In the genomic region with DNA sequence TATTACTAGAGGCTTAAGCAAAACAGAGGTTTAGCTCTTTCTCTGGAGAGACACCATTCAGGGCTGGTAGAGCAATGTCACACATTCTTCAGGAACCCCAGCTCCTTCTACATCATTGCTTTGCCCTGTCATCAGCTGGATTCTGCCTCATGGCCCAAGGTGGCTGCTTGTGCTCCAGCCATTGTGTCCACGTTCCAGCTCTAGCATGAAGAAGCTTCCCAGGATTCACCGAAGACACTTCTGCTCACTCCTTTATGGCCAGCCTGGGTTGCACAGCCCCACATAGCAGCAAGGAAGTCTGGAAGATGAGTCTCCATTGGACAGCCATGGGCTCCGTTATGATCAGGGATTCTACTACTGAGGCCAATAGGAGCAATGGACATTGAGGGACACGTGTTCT, we compare ENCODE assay signal across 24 cellular contexts. TPM values are rescaled to one million over a fixed set of nuclear protein-coding genes. Genes with fewer than 3 reads are reported as not detected.
DNase-seq lines count a peak whose midpoint lies in the region; ATAC-seq and TF ChIP-seq lines count a peak whose summit lies in the region.
"Had no signal": no experiment of that assay in that cellular context is flagged by ENCODE, and none has a peak within 500 bp of the region (broad histone marks: within the 10 kb centered on the region; RNA-seq: fewer than 3 reads in every experiment).

No MANE protein-coding gene starts in this region.

- H3K4me1 Mint-ChIP-seq in activated naive CD4-positive, alpha-beta T cell treated with anti-CD3 and anti-CD28 coated beads, Interleukin-2, amount 10 ng/mL, durations not matched to agents 7 days and 5 days = peaks cover 40% of the 10 kb centered on the region
- H3K4me1 Mint-ChIP-seq in activated T-helper 2 cell treated with anti-CD3 and anti-CD28 coated beads, Interferon-gamma antibody, Interleukin-2, Interleukin-4, amounts not matched to agents 10 μg/mL and 5 μg/mL and 100 μg/mL, durations not matched to agents 14 hours and 24 hours and 36 hours (ENCODE audit: low read depth) = peaks cover 17% of the 10 kb centered on the region
- H3K4me1 Mint-ChIP-seq in GM23338 = no peaks in the 10 kb centered on the region

- H3K9me3 ChIP-seq in HEK293 (ENCODE audit: control insufficient read depth, insufficient read depth, low read depth, low read length) (no peaks in the 10 kb centered on the region), spleen (peaks cover 0 to 6% (median 3%) of the 10 kb centered on the region in 8 donors)
- H3K9me3 ChIP-seq: HAP-1, ovary, upper lobe of right lung had no signal

- intact Hi-C loops in activated T-helper 2 cell treated with anti-CD3 and anti-CD28 coated beads, Interferon-gamma antibody, Interleukin-2, Interleukin-4, amounts not matched to agents 10 μg/mL and 5 μg/mL and 100 μg/mL, durations not matched to agents 14 hours and 24 hours and 36 hours (cut with micrococcal nuclease) = no loop called here
- intact Hi-C loops in spleen (cut with DNase I; ENCODE audit: low total_unique reads) = no loop called here

- no peak for ATAC-seq in activated naive CD4-positive, alpha-beta T cell treated with anti-CD3 and anti-CD28 coated beads, Interleukin-2, amount 50 U/mL, for 72 hours
- ATAC-seq in GM23338 (no peak), GM19397 (IDR thresholded peaks at IDR 0.05; ENCODE audit: unreplicated experiment) (no peak), GM18517 (IDR thresholded peaks at IDR 0.05; ENCODE audit: unreplicated experiment) (no peak)
- ATAC-seq: upper lobe of right lung had no signal

- H3K27ac ChIP-seq in HEK293 (ENCODE audit: extremely low read depth, low read depth, low read length) (no peak overlapping the region), spleen (peak overlapping the region in 6 of 8 donors; percentile 19 to 93 (median 90)), GM23338 (ENCODE audit: low read depth) (no peak overlapping the region)
- H3K27ac ChIP-seq: C4-2B, KMS-11, ovary, right atrium auricular region had no signal

- H3K36me3 Mint-ChIP-seq in activated naive CD4-positive, alpha-beta T cell treated with anti-CD3 and anti-CD28 coated beads, Interleukin-2, amount 10 ng/mL, durations not matched to agents 7 days and 5 days = peaks cover 16% of the 10 kb centered on the region
- H3K36me3 Mint-ChIP-seq in activated naive CD4-positive, alpha-beta T cell treated with anti-CD3 and anti-CD28 coated beads, Interleukin-2, amount 50 U/mL, for 72 hours = peaks cover 0 to 9% of the 10 kb centered on the region in 2 donors
- peaks cover 16% of the 10 kb centered on the region for H3K36me3 Mint-ChIP-seq in activated T-helper 2 cell treated with anti-CD3 and anti-CD28 coated beads, Interferon-gamma antibody, Interleukin-2, Interleukin-4, amounts not matched to agents 10 μg/mL and 5 μg/mL and 100 μg/mL, durations not matched to agents 14 hours and 24 hours and 36 hours (ENCODE audit: low read depth)
- peaks cover 6% of the 10 kb centered on the region for H3K36me3 Mint-ChIP-seq in GM23338 (ENCODE audit: low read depth)

- H3K9me3 Mint-ChIP-seq in activated naive CD4-positive, alpha-beta T cell treated with anti-CD3 and anti-CD28 coated beads, Interleukin-2, amount 10 ng/mL, durations not matched to agents 7 days and 5 days = peaks cover 8% of the 10 kb centered on the region
- H3K9me3 Mint-ChIP-seq in activated naive CD4-positive, alpha-beta T cell treated with anti-CD3 and anti-CD28 coated beads, Interleukin-2, amount 50 U/mL, for 72 hours = peaks cover 0 to 10% of the 10 kb centered on the region in 2 donors
- peaks cover 8% of the 10 kb centered on the region for H3K9me3 Mint-ChIP-seq in activated T-helper 2 cell treated with anti-CD3 and anti-CD28 coated beads, Interferon-gamma antibody, Interleukin-2, Interleukin-4, amounts not matched to agents 10 μg/mL and 5 μg/mL and 100 μg/mL, durations not matched to agents 14 hours and 24 hours and 36 hours
- peaks cover 6% of the 10 kb centered on the region; the same call in 1 of the 3 replicates for H3K9me3 Mint-ChIP-seq in GM23338

- H3K79me2 ChIP-seq in GM23338 (replicated peaks; ENCODE audit: insufficient read depth) = no peaks in the 10 kb centered on the region

- TF ChIP-seq CTCF in HEK293 (tag by site-specific recombination; IDR thresholded peaks at IDR 0.05) = no peak
- TF ChIP-seq CTCF in spleen (IDR thresholded peaks at IDR 0.05 in 8 of 11, conservative IDR thresholded peaks at IDR 0.05 in 3 of 11) = no peak
- no peak for TF ChIP-seq CTCF in GM23338 (conservative IDR thresholded peaks at IDR 0.05; ENCODE audit: low read depth in 2 of 2)

- H4K20me1 ChIP-seq in GM23338 (replicated peaks; ENCODE audit: insufficient read depth) = no peaks in the 10 kb centered on the region

- POLR2A ChIA-PET in HEK293 (lab: Yijun Ruan, JAX) = interaction anchor here (1.3 kb wide), 1 partner anchor 10 kb away, joined by 3 read pairs; no protein-coding TSS in a partner anchor

- H3K9me2 ChIP-seq in GM23338 (ENCODE audit: insufficient read depth) = no peaks in the 10 kb centered on the region

- H3K4me3 ChIP-seq in HEK293 (ENCODE audit: low read depth, low read length) (no peak overlapping the region), spleen (no peak overlapping the region), GM23338 (no peak overlapping the region)
- H3K4me3 ChIP-seq: HAP-1, ovary, right atrium auricular region, upper lobe of right lung had no signal

- CTCF ChIA-PET in activated naive CD4-positive, alpha-beta T cell treated with anti-CD3 and anti-CD28 coated beads, Interleukin-2, amount 10 ng/mL, durations not matched to agents 7 days and 5 days (lab: Charles Lee) = no interaction called here
- CTCF ChIA-PET in HEK293 (lab: Yijun Ruan, JAX) = interaction anchor here (0.8 kb wide), 1 partner anchor 29 kb away, joined by 3 read pairs; no protein-coding TSS in a partner anchor

- peaks cover 7% of the 10 kb centered on the region; the same call in 1 of the 2 replicates for H3F3A ChIP-seq in GM23338 (replicated peaks; ENCODE audit: low read depth)

- H3K36me3 ChIP-seq in HEK293 (ENCODE audit: control insufficient read depth in 2 of 2, insufficient read depth in 1 of 2, low read length in 2 of 2) (peaks cover 0 to 4% of the 10 kb centered on the region in 2 experiments; a peak in 2 of 3 replicates), spleen (peaks cover 0 to 22% (median 9%) of the 10 kb centered on the region in 6 donors), GM23338 (ENCODE audit: insufficient read depth) (no peaks in the 10 kb centered on the region)
- H3K36me3 ChIP-seq: HAP-1, ovary, upper lobe of right lung had no signal

- no peak for TF ChIP-seq POLR2A in spleen (IDR thresholded peaks at IDR 0.05)

- H2AFZ ChIP-seq in GM23338 = no peak overlapping the region

- no peaks in the 10 kb centered on the region for H3K4me1 ChIP-seq in HEK293 (ENCODE audit: control insufficient read depth, insufficient read depth, low read length)
- H3K4me1 ChIP-seq in spleen = peaks cover 16 to 86% (median 52%) of the 10 kb centered on the region in 6 donors
- no peaks in the 10 kb centered on the region for H3K4me1 ChIP-seq in GM23338 (ENCODE audit: insufficient read depth)
- H3K4me1 ChIP-seq: HAP-1 had no signal

- WGBS in spleen, 5 donors = 93 to 100% (median 94%) methylated on average over 3 to 4 of the region's 4 CpGs

- DNase-seq in activated naive CD4-positive, alpha-beta T cell treated with anti-CD3 and anti-CD28 coated beads, Interleukin-2, amount 10 ng/mL, durations not matched to agents 7 days and 5 days = no peak
- no peak for DNase-seq in activated naive CD4-positive, alpha-beta T cell treated with anti-CD3 and anti-CD28 coated beads, Interleukin-2, amount 50 U/mL, for 72 hours (ENCODE audit: low spot score in 2 of 2)
- DNase-seq in activated T-helper 2 cell treated with anti-CD3 and anti-CD28 coated beads, Interferon-gamma antibody, Interleukin-2, Interleukin-4, amounts not matched to agents 10 μg/mL and 5 μg/mL and 100 μg/mL, durations not matched to agents 14 hours and 24 hours and 36 hours (ENCODE audit: low spot score) = no peak
- DNase-seq in spleen (no peak), GM23338 (ENCODE audit: low spot score) (no peak)
- DNase-seq: activated CD4-positive, alpha-beta T cell treated with anti-CD3 and anti-CD28 coated beads for 1 hour; activated gamma-delta T cell; DMS 273 treated with DMSO at 0.1 percent for 48 hours; head of caudate nucleus; mesenchymal stem cell; NCI-H187; NCI-H69; ovary; stimulated activated CD4-positive, alpha-beta T cell treated with anti-CD3 and anti-CD28 coated beads, Interleukin-12 subunit alpha, Interleukin-12 subunit beta, amount 100 ng/mL, for 4 hours; stimulated activated CD4-positive, alpha-beta T cell treated with anti-CD3 and anti-CD28 coated beads, Interleukin-4, amount 100 ng/mL, for 4 hours; SW 1271; upper lobe of right lung had no signal

- H3K27me3 ChIP-seq in spleen (replicated peaks in 1 of 7) (peaks cover 0 to 17% (median 0%) of the 10 kb centered on the region in 7 donors), GM23338 (ENCODE audit: insufficient read depth) (no peaks in the 10 kb centered on the region)
- H3K27me3 ChIP-seq: ovary, right atrium auricular region, upper lobe of right lung had no signal

- peaks cover 46% of the 10 kb centered on the region for H3K27me3 Mint-ChIP-seq in activated naive CD4-positive, alpha-beta T cell treated with anti-CD3 and anti-CD28 coated beads, Interleukin-2, amount 10 ng/mL, durations not matched to agents 7 days and 5 days
- H3K27me3 Mint-ChIP-seq in activated T-helper 2 cell treated with anti-CD3 and anti-CD28 coated beads, Interferon-gamma antibody, Interleukin-2, Interleukin-4, amounts not matched to agents 10 μg/mL and 5 μg/mL and 100 μg/mL, durations not matched to agents 14 hours and 24 hours and 36 hours (ENCODE audit: low read depth) = no peaks in the 10 kb centered on the region
- H3K27me3 Mint-ChIP-seq in GM23338 (ENCODE audit: insufficient read depth, low read depth, poor library complexity) = peaks cover 22% of the 10 kb centered on the region

- H3K4me2 ChIP-seq in GM23338 = no peak overlapping the region

- H3K27ac Mint-ChIP-seq in activated naive CD4-positive, alpha-beta T cell treated with anti-CD3 and anti-CD28 coated beads, Interleukin-2, amount 10 ng/mL, durations not matched to agents 7 days and 5 days = peak overlapping the region; percentile 55
- peak overlapping the region in 1 of 2 donors; percentile 82 for H3K27ac Mint-ChIP-seq in activated naive CD4-positive, alpha-beta T cell treated with anti-CD3 and anti-CD28 coated beads, Interleukin-2, amount 50 U/mL, for 72 hours
- peak overlapping the region; percentile 38 for H3K27ac Mint-ChIP-seq in activated T-helper 2 cell treated with anti-CD3 and anti-CD28 coated beads, Interferon-gamma antibody, Interleukin-2, Interleukin-4, amounts not matched to agents 10 μg/mL and 5 μg/mL and 100 μg/mL, durations not matched to agents 14 hours and 24 hours and 36 hours
- no peak overlapping the region for H3K27ac Mint-ChIP-seq in GM23338

- no peak overlapping the region for H3K4me3 Mint-ChIP-seq in activated naive CD4-positive, alpha-beta T cell treated with anti-CD3 and anti-CD28 coated beads, Interleukin-2, amount 10 ng/mL, durations not matched to agents 7 days and 5 days
- H3K4me3 Mint-ChIP-seq in activated T-helper 2 cell treated with anti-CD3 and anti-CD28 coated beads, Interferon-gamma antibody, Interleukin-2, Interleukin-4, amounts not matched to agents 10 μg/mL and 5 μg/mL and 100 μg/mL, durations not matched to agents 14 hours and 24 hours and 36 hours (ENCODE audit: low read depth) = no peak overlapping the region
- H3K4me3 Mint-ChIP-seq in GM23338 = no peak overlapping the region

RNA-seq across cellular contexts. Expression of a gene that starts 13.2 kb away (rescaled TPM):
- total RNA-seq in activated naive CD4-positive, alpha-beta T cell treated with anti-CD3 and anti-CD28 coated beads, Interleukin-2, amount 50 U/mL, for 72 hours = 10 to 100 TPM; 50.3 to 70.6 TPM
- total RNA-seq in activated T-helper 2 cell treated with anti-CD3 and anti-CD28 coated beads, Interferon-gamma antibody, Interleukin-2, Interleukin-4, amounts not matched to agents 10 μg/mL and 5 μg/mL and 100 μg/mL, durations not matched to agents 14 hours and 24 hours and 36 hours = 81.4 and 85.7 TPM in 2 replicates
- 100 to 1,000 TPM in 2 of 7 donors, 10 to 100 TPM in 5; 70.6 to 111 (median 83.7) TPM for total RNA-seq in spleen
- polyA plus RNA-seq in spleen = 100 to 1,000 TPM in 2 of 3 donors, 10 to 100 TPM in 1; 94.8 to 118 (median 109) TPM
- 55.4 and 63.5 TPM in 2 replicates for total RNA-seq in GM23338 (2014; rRNA removed; shearing (Covaris generic))
- polyA plus RNA-seq in GM23338 (2016; fragmentation: Nextera tagmentation; extraction: Ambion mirVana) = 56.9 and 62.2 TPM in 2 replicates

RNA-seq across cellular contexts. Expression of a gene that starts 30.8 kb away (rescaled TPM):
- total RNA-seq in activated naive CD4-positive, alpha-beta T cell treated with anti-CD3 and anti-CD28 coated beads, Interleukin-2, amount 50 U/mL, for 72 hours = 10 to 100 TPM; 39.2 to 64.7 TPM
- total RNA-seq in activated T-helper 2 cell treated with anti-CD3 and anti-CD28 coated beads, Interferon-gamma antibody, Interleukin-2, Interleukin-4, amounts not matched to agents 10 μg/mL and 5 μg/mL and 100 μg/mL, durations not matched to agents 14 hours and 24 hours and 36 hours = 77.0 and 84.3 TPM in 2 replicates
- 100 to 1,000 TPM in 4 of 7 donors, 10 to 100 TPM in 3; 89.4 to 146 (median 116) TPM for total RNA-seq in spleen
- polyA plus RNA-seq in spleen = 10 to 100 TPM; 52.4 to 86.4 (median 83.1) TPM
- total RNA-seq in GM23338 (2014; rRNA removed; shearing (Covaris generic)) = 52.0 and 63.4 TPM in 2 replicates
- 16.1 and 18.2 TPM in 2 replicates for polyA plus RNA-seq in GM23338 (2016; fragmentation: Nextera tagmentation; extraction: Ambion mirVana)

RNA-seq across cellular contexts. Expression of a gene that starts 54.3 kb away (rescaled TPM):
- total RNA-seq in activated naive CD4-positive, alpha-beta T cell treated with anti-CD3 and anti-CD28 coated beads, Interleukin-2, amount 50 U/mL, for 72 hours = 1 to 10 TPM; 5.8 to 6.3 TPM
- 3.1 and 3.5 TPM in 2 replicates for total RNA-seq in activated T-helper 2 cell treated with anti-CD3 and anti-CD28 coated beads, Interferon-gamma antibody, Interleukin-2, Interleukin-4, amounts not matched to agents 10 μg/mL and 5 μg/mL and 100 μg/mL, durations not matched to agents 14 hours and 24 hours and 36 hours
- total RNA-seq in spleen = 10 to 100 TPM; 11.3 to 23.3 (median 18.6) TPM
- polyA plus RNA-seq in spleen = 10 to 100 TPM in 1 of 3 donors, 1 to 10 TPM in 2; 4.8 to 14.7 (median 9.3) TPM
- total RNA-seq in GM23338 (2014; rRNA removed; shearing (Covaris generic)) = 9.3 and 11.6 TPM in 2 replicates
- 2.1 and 3.5 TPM in 2 replicates for polyA plus RNA-seq in GM23338 (2016; fragmentation: Nextera tagmentation; extraction: Ambion mirVana)

Comparison
In these comparisons a context has a peak if more than half of its experiments do, and no peak if none do; other contexts are left out.
1. H3K27ac ChIP-seq: peak in spleen (6 of 8); none in HEK293 (single experiment) and GM23338 (single experiment).